ENCODE assay signal across 6 cellular contexts in genomic region chr1:156071332-156071816, GRCh38. TPM values are rescaled to one million over a fixed set of nuclear protein-coding genes. Genes with fewer than 3 reads are reported as not detected.
"Had no signal": no experiment of that assay in that cellular context is flagged by ENCODE, and none has a peak within 500 bp of the region (broad histone marks: within the 10 kb centered on the region; RNA-seq: fewer than 3 reads in every experiment).

No MANE protein-coding gene starts in this region.

RNA-seq across cellular contexts. Expression of gene RAB25, which starts 10.4 kb away (rescaled TPM):
- total RNA-seq: dermis microvascular lymphatic vessel endothelial cell; glomerular endothelial cell; natural killer cell treated with Interleukin-12 subunit alpha and Interleukin-12 subunit beta and Interleukin-15 and Interleukin-18, amount 100 ng/mL, for 72 hours; osteocyte; psoas muscle had no signal

RNA-seq across cellular contexts. Expression of gene MEX3A, which starts 10.9 kb away (rescaled TPM):
- total RNA-seq: gastrocnemius medialis had no signal
